Comparison of ENCODE assay signal across 7 cellular contexts in genomic region chr12:75161495-75161894, GRCh38. TPM values are rescaled to one million over a fixed set of nuclear protein-coding genes. Genes with fewer than 3 reads are reported as not detected.
"Had no signal": no experiment of that assay in that cellular context is flagged by ENCODE, and none has a peak within 500 bp of the region (broad histone marks: within the 10 kb centered on the region; RNA-seq: fewer than 3 reads in every experiment).

No MANE protein-coding gene starts in this region.

- DNase-seq: H9, HCEC 1CT, IMR-90, KBM-7 had no signal

- H3K4me1 Mint-ChIP-seq: H9 had no signal

- H3K27ac Mint-ChIP-seq: GM23338, H9 had no signal

- H3K4me3 Mint-ChIP-seq: GM23338, H9 had no signal

- H3K4me3 ChIP-seq: GM23338 had no signal

- H3K9me3 Mint-ChIP-seq: GM23338, H9 had no signal

RNA-seq across cellular contexts. Expression of gene KCNC2, which starts 48.1 kb away (rescaled TPM):
- total RNA-seq: H1, H9, HT-29, IMR-90 had no signal
